Comparison of ENCODE assay signal across 8 cellular contexts in the genomic region with DNA sequence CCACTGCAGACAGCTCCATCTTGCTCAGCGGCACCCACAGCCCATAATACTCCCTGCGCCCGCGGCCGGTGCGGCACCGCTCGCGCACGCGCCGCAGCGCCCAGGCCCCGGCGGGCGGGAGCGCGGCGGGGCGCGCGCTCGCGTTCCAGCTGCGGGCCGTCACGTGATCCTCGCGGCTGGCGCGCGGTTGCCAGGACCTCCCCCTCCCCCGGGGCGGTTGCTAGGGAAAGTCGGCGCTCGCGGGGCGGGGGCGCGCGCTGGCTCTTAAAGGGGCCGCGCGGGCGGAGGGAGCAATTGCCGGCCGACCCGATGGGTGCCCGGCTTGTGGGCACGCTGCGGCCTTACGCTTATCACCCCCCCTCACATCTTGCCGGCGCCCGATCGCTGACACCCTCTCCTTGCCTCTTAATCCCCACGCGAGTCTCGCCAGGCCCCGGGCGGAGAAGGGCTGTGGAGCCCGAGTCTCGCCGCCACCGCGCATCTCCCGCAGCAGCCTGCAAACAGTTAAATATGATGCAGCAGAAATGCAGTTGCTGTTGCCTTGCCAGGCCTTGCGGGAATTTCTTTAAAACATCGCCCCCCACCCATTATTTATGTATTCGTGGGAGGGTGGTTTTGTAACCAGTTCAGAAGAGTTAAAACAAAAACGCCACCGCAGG. TPM values are rescaled to one million over a fixed set of nuclear protein-coding genes. Genes with fewer than 3 reads are reported as not detected.
DNase-seq lines count a peak whose midpoint lies in the region; ATAC-seq and TF ChIP-seq lines count a peak whose summit lies in the region.

CBX6 (minus strand) TSS at position 45 of the 659 bp plus-strand sequence; CDS start at position 19, 26 bp downstream.

- H3K4me1 Mint-ChIP-seq in activated naive CD8-positive, alpha-beta T cell treated with anti-CD3 and anti-CD28 coated beads, Interleukin-2, amount 50 U/mL, for 24 hours = peaks cover 64% of the 10 kb centered on the region

- 0 to 1% methylated on average over 17 to 20 of the region's 73 CpGs for WGBS in thyroid gland, 2 donors

- TF ChIP-seq POLR2A in GM10847 (IDR thresholded peaks at IDR 0.05; ENCODE audit: extremely low read depth, insufficient read length) (peak; percentile 74), thyroid gland (IDR thresholded peaks at IDR 0.05) (peak; percentile 39 to 90)

- H3K27me3 ChIP-seq in parathyroid adenoma (ENCODE audit: control insufficient read depth, insufficient read depth, low read length) (no peaks in the 10 kb centered on the region), thyroid gland (no peaks in the 10 kb centered on the region)

- intact Hi-C loops in Right ventricle myocardium superior (cut with DNase I) (loop anchor here (5.0 kb wide), 2 partner anchors 50 to 130 kb away; no protein-coding TSS in a partner anchor), thyroid gland (cut with DNase I) (no loop called here)

- H3K9ac ChIP-seq in parathyroid adenoma = peak within 1 kb of the TSS; percentile 80

- H3K9me3 Mint-ChIP-seq in activated naive CD8-positive, alpha-beta T cell treated with anti-CD3 and anti-CD28 coated beads, Interleukin-2, amount 50 U/mL, for 24 hours = no peaks in the 10 kb centered on the region

- H3K27ac Mint-ChIP-seq in activated naive CD8-positive, alpha-beta T cell treated with anti-CD3 and anti-CD28 coated beads, Interleukin-2, amount 50 U/mL, for 24 hours = peak within 1 kb of the TSS; percentile 81

- H3K27me3 Mint-ChIP-seq in activated naive CD8-positive, alpha-beta T cell treated with anti-CD3 and anti-CD28 coated beads, Interleukin-2, amount 50 U/mL, for 24 hours = peaks cover 7% of the 10 kb centered on the region

- H3K36me3 ChIP-seq in parathyroid adenoma (ENCODE audit: control insufficient read depth, insufficient read depth, low read length) = no peaks in the 10 kb centered on the region
- H3K36me3 ChIP-seq in thyroid gland = peaks cover 0 to 5% of the 10 kb centered on the region in 2 donors

- peak; percentile 64 for ATAC-seq in HG02840 (IDR thresholded peaks at IDR 0.05; ENCODE audit: low FRiP score, unreplicated experiment)
- ATAC-seq in activated naive CD8-positive, alpha-beta T cell treated with anti-CD3 and anti-CD28 coated beads, Interleukin-2, amount 50 U/mL, for 24 hours = peak; percentile 60
- ATAC-seq in Right ventricle myocardium superior (ENCODE audit: poor library complexity) = peak; percentile 91

- DNase-seq in NCI-H146 (lab: John Stamatoyannopoulos, UW) (peak; percentile 86), T follicular helper cell (ENCODE audit: low read depth) (peak; percentile 92), Right ventricle myocardium superior (peak; percentile 98), thyroid gland (peak; percentile 95 to 97)
- DNase-seq in activated naive CD8-positive, alpha-beta T cell treated with anti-CD3 and anti-CD28 coated beads, Interleukin-2, amount 50 U/mL, for 24 hours = peak; percentile 98

- H3K4me1 ChIP-seq in parathyroid adenoma = peaks cover 26% of the 10 kb centered on the region
- peaks cover 17 to 37% of the 10 kb centered on the region in 2 donors for H3K4me1 ChIP-seq in thyroid gland

- H3K36me3 Mint-ChIP-seq in activated naive CD8-positive, alpha-beta T cell treated with anti-CD3 and anti-CD28 coated beads, Interleukin-2, amount 50 U/mL, for 24 hours (ENCODE audit: low read depth) = peaks cover 32% of the 10 kb centered on the region

- H3K4me3 ChIP-seq in parathyroid adenoma (ENCODE audit: low read depth, low read length) (peak within 1 kb of the TSS; percentile 94), thyroid gland (replicated peaks in 1 of 3) (peak within 1 kb of the TSS; percentile 63 to 94 (median 63))

- H3K4me2 ChIP-seq in parathyroid adenoma (ENCODE audit: low read length) = peak within 1 kb of the TSS; percentile 99

- peak within 1 kb of the TSS; percentile 89 for H2AFZ ChIP-seq in parathyroid adenoma

- H3K27ac ChIP-seq in parathyroid adenoma (peak within 1 kb of the TSS; percentile 99), thyroid gland (peak within 1 kb of the TSS; percentile 97 to 100 (median 97))

- no peaks in the 10 kb centered on the region for H3K9me3 ChIP-seq in parathyroid adenoma (ENCODE audit: control insufficient read depth, low read length)
- H3K9me3 ChIP-seq in thyroid gland = no peaks in the 10 kb centered on the region

- H3K4me3 Mint-ChIP-seq in activated naive CD8-positive, alpha-beta T cell treated with anti-CD3 and anti-CD28 coated beads, Interleukin-2, amount 50 U/mL, for 24 hours = peak within 1 kb of the TSS; percentile 83

- TF ChIP-seq CTCF in parathyroid adenoma (IDR thresholded peaks at IDR 0.05) (no peak), thyroid gland (IDR thresholded peaks at IDR 0.05) (peak in 1 of 6 experiments; percentile 17)

- peaks cover 6% of the 10 kb centered on the region for H3K79me2 ChIP-seq in parathyroid adenoma

RNA-seq across cellular contexts. Expression of gene CBX6, which starts in this region (rescaled TPM):
- 36.1 TPM for total RNA-seq in Right ventricle myocardium superior
- 100 to 1,000 TPM in 2 of 4 donors, 10 to 100 TPM in 2; 47.2 to 118 (median 85.0) TPM for total RNA-seq in thyroid gland

Comparison
In these comparisons a context has a peak if more than half of its experiments do, and no peak if none do; other contexts are left out.
1. Peak in every context shown above with its lines: DNase-seq, ATAC-seq, H3K4me3 ChIP-seq and H3K27ac ChIP-seq.